ENCODE assay signal across 11 cellular contexts in the genomic region with DNA sequence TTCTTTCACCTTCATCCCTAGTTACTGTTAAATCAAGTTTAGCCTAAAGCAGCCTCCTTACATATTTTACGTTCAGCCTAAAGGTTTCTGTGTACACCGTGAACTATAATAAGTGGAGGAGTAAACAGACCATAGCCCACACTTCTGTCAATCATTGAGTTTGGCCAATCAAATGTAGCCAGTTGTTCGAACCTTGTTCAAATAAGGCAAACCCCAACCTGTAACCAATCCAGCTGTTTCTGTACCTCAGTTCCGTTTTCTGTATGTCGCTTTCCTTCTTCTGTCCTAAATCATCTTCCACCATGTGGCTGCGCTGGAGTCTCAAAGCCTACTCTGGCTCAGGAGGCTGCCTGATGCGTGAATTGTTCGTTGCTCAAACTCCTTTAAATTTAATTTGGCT. TPM values are rescaled to one million over a fixed set of nuclear protein-coding genes. Genes with fewer than 3 reads are reported as not detected.
DNase-seq lines count a peak whose midpoint lies in the region; ATAC-seq, FAIRE-seq and TF ChIP-seq lines count a peak whose summit lies in the region.
"Had no signal": no experiment of that assay in that cellular context is flagged by ENCODE, and none has a peak within 500 bp of the region (broad histone marks: within the 10 kb centered on the region; RNA-seq: fewer than 3 reads in every experiment).

No MANE protein-coding gene starts in this region.

- DNase-seq in HepG2 (ENCODE audit: low spot score), result no peak
- no peak for DNase-seq in right lobe of liver
- no peak for DNase-seq in activated B cell treated with CpG ODN at 0.5 μM for 24 hours
- DNase-seq in kidney, result no peak
- DNase-seq in NCI-H524 treated with DMSO at 0.1 percent for 48 hours (lab: John Stamatoyannopoulos, UW), result no peak
- DNase-seq in stimulated activated CD4-positive, alpha-beta T cell treated with anti-CD3 and anti-CD28 coated beads, Interleukin-4, amount 100 ng/mL, for 1 hour, result no peak
- no peak for DNase-seq in trophoblast cell
- DNase-seq: Calu3, MG63 had no signal

- FAIRE-seq in HepG2 (lab: Jason Lieb, UNC), result no peak
- no peak for FAIRE-seq in kidney (lab: Jason Lieb, UNC)

- H3K23ac ChIP-seq in trophoblast cell (ENCODE audit: low read length), result no peak overlapping the region

- H2AK5ac ChIP-seq in trophoblast cell (ENCODE audit: low read length), result no peak overlapping the region

- peaks cover 8% of the 10 kb centered on the region for H4K20me1 ChIP-seq in HepG2 (ENCODE audit: insufficient read depth, low read length)

- H3K27me3 Mint-ChIP-seq in activated B cell treated with CpG ODN at 0.5 μM for 24 hours, result no peaks in the 10 kb centered on the region

- no peak overlapping the region for H2BK120ac ChIP-seq in trophoblast cell (ENCODE audit: insufficient read depth, low read length, poor library complexity)

- H3K14ac ChIP-seq in trophoblast cell (ENCODE audit: low read length), result no peak overlapping the region

- H3K9ac ChIP-seq in HepG2 (ENCODE audit: insufficient read depth, low read depth, low read length) (peak overlapping the region; percentile 94; the same call in 1 of the 2 replicates), kidney (ENCODE audit: low read length in 2 of 2) (peak overlapping the region in 1 of 2 donors; percentile 92), trophoblast cell (ENCODE audit: low read length) (no peak overlapping the region)

- no TSS peak for BruUV-seq in HepG2 (replicated peaks; lab: Mats Ljungman, UMichigan)

- H3K27ac Mint-ChIP-seq in activated B cell treated with CpG ODN at 0.5 μM for 24 hours, result no peak overlapping the region

- TF ChIP-seq CTCF in HepG2 (CRISPR knock-in tag; IDR thresholded peaks at IDR 0.05) (no peak), right lobe of liver (IDR thresholded peaks at IDR 0.05) (no peak), activated B cell treated with CpG ODN at 0.5 μM for 24 hours (IDR thresholded peaks at IDR 0.05) (no peak), kidney (IDR thresholded peaks at IDR 0.05; ENCODE audit: borderline replicate concordance, extremely low read depth, insufficient read depth) (no peak)

- no peak overlapping the region for H2AFZ ChIP-seq in HepG2 (ENCODE audit: low read length)
- no peak overlapping the region for H2AFZ ChIP-seq in trophoblast cell (ENCODE audit: insufficient read depth, low read length, poor library complexity)

- no peaks in the 10 kb centered on the region for H3K9me3 Mint-ChIP-seq in activated B cell treated with CpG ODN at 0.5 μM for 24 hours

- 0 out of 6 replicates have a peak overlapping the region, but pooled peaks of 1 of the 3 experiments have one; percentile 98 for H3K4me3 ChIP-seq in HepG2 (replicated peaks in 1 of 3; ENCODE audit: insufficient read depth in 1 of 3, low read depth in 2 of 3, low read length in 3 of 3)
- no peak overlapping the region for H3K4me3 ChIP-seq in right lobe of liver
- peak overlapping the region; percentile 79 to 98 for H3K4me3 ChIP-seq in kidney (ENCODE audit: low read length in 2 of 2)
- H3K4me3 ChIP-seq in trophoblast cell (ENCODE audit: low read depth, low read length), result no peak overlapping the region

- no peak overlapping the region for H4K91ac ChIP-seq in trophoblast cell (ENCODE audit: low read depth, low read length)

- H4K12ac ChIP-seq in trophoblast cell (ENCODE audit: low read depth, low read length), result no peak overlapping the region

- H2BK5ac ChIP-seq in trophoblast cell (ENCODE audit: low read depth, low read length, poor library complexity), result no peak overlapping the region

- H2BK12ac ChIP-seq in trophoblast cell (ENCODE audit: low read length), result no peak overlapping the region

- H3K4me1 ChIP-seq in HepG2 (ENCODE audit: insufficient read depth, low read length) (peaks cover 28% of the 10 kb centered on the region), right lobe of liver (peaks cover 0 to 19% (median 3%) of the 10 kb centered on the region in 4 donors), kidney (ENCODE audit: control insufficient read depth in 1 of 2, insufficient read depth in 1 of 2, low read depth in 1 of 2, low read length in 2 of 2) (peaks cover 4 to 7% of the 10 kb centered on the region in 2 donors), trophoblast cell (ENCODE audit: control insufficient read depth in 1 of 2, insufficient read depth in 2 of 2, low read length in 2 of 2) (peaks cover 0 to 2% of the 10 kb centered on the region in 2 experiments)

- TF ChIP-seq RAD21 in HepG2 (CRISPR knock-in tag; IDR thresholded peaks at IDR 0.05), result no peak

- CTCF ChIA-PET in HepG2 (lab: Yijun Ruan, JAX; ENCODE audit: low intra/inter-chr PET ratio, low total read pairs) (no interaction called here), activated B cell treated with CpG ODN at 0.5 μM for 24 hours (lab: Charles Lee) (no interaction called here)

- no peak for ATAC-seq in HepG2
- no peak for ATAC-seq in right lobe of liver
- no peak for ATAC-seq in activated B cell treated with CpG ODN at 0.5 μM for 24 hours (ENCODE audit: low read depth)
- no peak for ATAC-seq in GM19328 (IDR thresholded peaks at IDR 0.05; ENCODE audit: unreplicated experiment)
- ATAC-seq: sciatic nerve had no signal

- H3K36me3 Mint-ChIP-seq in activated B cell treated with CpG ODN at 0.5 μM for 24 hours (ENCODE audit: low read depth), result peaks cover 4% of the 10 kb centered on the region

- TF ChIP-seq POLR2A in HepG2 (IDR thresholded peaks at IDR 0.05; ENCODE audit: insufficient read depth in 1 of 2, low read depth in 2 of 2, low read length in 2 of 2) (no peak), right lobe of liver (IDR thresholded peaks at IDR 0.05) (no peak)

- H3K27ac ChIP-seq in HepG2 (ENCODE audit: extremely low read length, insufficient read depth, low read length), result no peak overlapping the region
- no peak overlapping the region for H3K27ac ChIP-seq in right lobe of liver
- H3K27ac ChIP-seq in kidney (ENCODE audit: low read depth in 2 of 2, low read length in 2 of 2), result no peak overlapping the region
- H3K27ac ChIP-seq in trophoblast cell (ENCODE audit: low read depth, low read length), result no peak overlapping the region

- H3K79me1 ChIP-seq in trophoblast cell (ENCODE audit: low read length), result peaks cover 15% of the 10 kb centered on the region

- H3K79me2 ChIP-seq in HepG2 (ENCODE audit: insufficient read depth, low read length), result peaks cover 29% of the 10 kb centered on the region
- peaks cover 8% of the 10 kb centered on the region for H3K79me2 ChIP-seq in trophoblast cell (ENCODE audit: control insufficient read depth, insufficient read depth, low read length, poor library complexity)

- H3K36me3 ChIP-seq in HepG2 (replicated peaks in 1 of 2; ENCODE audit: control insufficient read depth in 1 of 2, insufficient read depth in 2 of 2, low read length in 2 of 2) (no peaks in the 10 kb centered on the region), right lobe of liver (no peaks in the 10 kb centered on the region), kidney (ENCODE audit: control insufficient read depth in 1 of 2, insufficient read depth in 2 of 2, low read length in 2 of 2) (no peaks in the 10 kb centered on the region), trophoblast cell (ENCODE audit: control insufficient read depth in 1 of 2, insufficient read depth in 2 of 2, low read length in 2 of 2) (no peaks in the 10 kb centered on the region)
- H3K36me3 ChIP-seq: MG63 had no signal

- H3K4me3 Mint-ChIP-seq in activated B cell treated with CpG ODN at 0.5 μM for 24 hours, result peak overlapping the region; percentile 95

- H3K4me1 Mint-ChIP-seq in activated B cell treated with CpG ODN at 0.5 μM for 24 hours, result peaks cover 25% of the 10 kb centered on the region

- H3K18ac ChIP-seq in trophoblast cell (ENCODE audit: low read length), result no peak overlapping the region

- no peak for TF ChIP-seq EP300 in HepG2 (IDR thresholded peaks at IDR 0.05; ENCODE audit: low read depth in 2 of 2, low read length in 2 of 2)
- TF ChIP-seq EP300 in HepG2 (CRISPR knock-in tag; IDR thresholded peaks at IDR 0.05; ENCODE audit: borderline replicate concordance), result no peak

- WGBS in HepG2 (ENCODE audit: low lambda C conversion rate), result 80% methylated on average over 8 of the region's 8 CpGs
- 87% methylated on average over 6 of the region's 8 CpGs for WGBS in right lobe of liver (ENCODE audit: insufficient coverage, low coverage, low lambda C conversion rate, missing lambda C conversion rate)
- no CpG with 5 or more reads among the region's 8 CpGs for whole genome bisulfite sequencing in trophoblast cell (ENCODE audit: extremely low coverage, insufficient coverage, insufficient read length)

- in situ Hi-C loops in HepG2 (cut with HindIII; ENCODE audit: extremely low pct_ligation_motif_present, low pct_unique_long_range_greater_than_20kb), result loop anchor here (25.0 kb wide), 1 partner anchor 1496 kb away; no protein-coding TSS in a partner anchor

- intact Hi-C loops in HepG2 (cut with micrococcal nuclease; ENCODE audit: unreplicated experiment) (loop anchor here (5.0 kb wide), 1 partner anchor 1384 kb away; no protein-coding TSS in a partner anchor), right lobe of liver (cut with DNase I) (no loop called here), activated B cell treated with CpG ODN at 0.5 μM for 24 hours (cut with micrococcal nuclease) (loop anchor here (10.0 kb wide), 1 partner anchor 1388 kb away; a partner anchor contains a TSS), kidney (cut with DNase I) (no loop called here)

- no peaks in the 10 kb centered on the region; a peak in 2 of 5 replicates for H3K27me3 ChIP-seq in HepG2 (ENCODE audit: control insufficient read depth in 1 of 2, insufficient read depth in 2 of 2, low read length in 2 of 2)
- no peaks in the 10 kb centered on the region for H3K27me3 ChIP-seq in right lobe of liver
- H3K27me3 ChIP-seq in trophoblast cell (ENCODE audit: insufficient read depth, low read length), result no peaks in the 10 kb centered on the region
- H3K27me3 ChIP-seq: MG63 had no signal

- H3K9me3 ChIP-seq in HepG2 (ENCODE audit: low read length) (no peaks in the 10 kb centered on the region), right lobe of liver (no peaks in the 10 kb centered on the region), kidney (ENCODE audit: control insufficient read depth in 1 of 2, low read length in 2 of 2) (no peaks in the 10 kb centered on the region), trophoblast cell (ENCODE audit: insufficient read depth, low read depth, low read length) (no peaks in the 10 kb centered on the region)
- H3K9me3 ChIP-seq: MG63 had no signal

- H3K4ac ChIP-seq in trophoblast cell (ENCODE audit: low read depth, low read length), result no peak overlapping the region

- POLR2A ChIA-PET in HepG2 (lab: Yijun Ruan, JAX) (interaction anchor here (3.2 kb wide), 1 partner anchor 80 kb away, joined by 84 read pairs; a partner anchor contains a TSS), activated B cell treated with CpG ODN at 0.5 μM for 24 hours (lab: Charles Lee) (interaction anchor here (2.5 to 2.9 kb wide), 2 partner anchors 81 to 148 kb away, joined by 28 to 75 read pairs; a partner anchor contains a TSS)

- H4K8ac ChIP-seq in trophoblast cell (ENCODE audit: low read depth, low read length), result no peak overlapping the region

- H3K4me2 ChIP-seq in HepG2 (ENCODE audit: low read depth, low read length) (peak overlapping the region; percentile 87), trophoblast cell (ENCODE audit: low read length) (no peak overlapping the region)

RNA-seq across cellular contexts. Expression of a gene that starts 1.8 kb away (rescaled TPM):
- total RNA-seq in HepG2 (2016; rRNA removed; fragmentation: Illumina TruSeq; extraction: Trizol) (7.1 and 11.4 TPM in 2 replicates), right lobe of liver (1 to 10 TPM; 2.2 to 3.2 (median 3.0) TPM), activated B cell treated with CpG ODN at 0.5 μM for 24 hours (5.8 and 6.1 TPM in 2 replicates), kidney (8.2 TPM)
- 2.8 and 3.1 TPM in 2 replicates for total RNA-seq in HepG2 (2016; cell fraction: cytosol; rRNA removed; fragmentation: Illumina TruSeq; extraction: Trizol; ENCODE audit: low read depth)
- 7.3 and 10.8 TPM in 2 replicates for total RNA-seq in HepG2 (2016; cell fraction: insoluble cytoplasmic fraction; rRNA removed; fragmentation: Illumina TruSeq; extraction: Trizol)
- total RNA-seq in HepG2 (2016; cell fraction: membrane; rRNA removed; fragmentation: Illumina TruSeq; extraction: Trizol), result 6.1 and 7.4 TPM in 2 replicates
- total RNA-seq in HepG2 (2016; cell fraction: nucleus; rRNA removed; fragmentation: Illumina TruSeq; extraction: Trizol), result 12.8 and 13.1 TPM in 2 replicates
- polyA plus RNA-seq in HepG2 (2011; rRNA removed) (2.8 and 3.2 TPM in 2 replicates), kidney (ENCODE audit: insufficient read depth, low read depth, low replicate concordance) (2.5 TPM)
- polyA plus RNA-seq in HepG2 (2011; cell fraction: cytosol; rRNA removed), result 0.99 and 2.0 TPM in 2 replicates
- 2.2 and 2.9 TPM in 2 replicates for polyA plus RNA-seq in HepG2 (2011; cell fraction: nucleus; rRNA removed)
- polyA plus RNA-seq in HepG2 (2012), result 5.9 and 6.1 TPM in 2 replicates
- 0.18 and 0.25 TPM in 2 replicates for polyA plus RNA-seq in HepG2 (2016; cell fraction: cytosol; fragmentation: Illumina TruSeq; extraction: Trizol; ENCODE audit: low read depth)
- 8.4 and 9.0 TPM in 2 replicates for polyA plus RNA-seq in HepG2 (2016; cell fraction: insoluble cytoplasmic fraction; fragmentation: Illumina TruSeq; extraction: Trizol; ENCODE audit: low read depth)
- polyA plus RNA-seq in HepG2 (2016; cell fraction: membrane; fragmentation: Illumina TruSeq; extraction: Trizol; ENCODE audit: low read depth), result 1.0 and 1.1 TPM in 2 replicates
- polyA plus RNA-seq in HepG2 (2016; cell fraction: nucleus; fragmentation: Illumina TruSeq; extraction: Trizol; ENCODE audit: insufficient read depth, low read depth), result 8.4 and 9.2 TPM in 2 replicates
- 3.9 and 4.3 TPM in 2 replicates for polyA minus RNA-seq in HepG2 (2011; rRNA and poly(A)+ RNA removed; ENCODE audit: low replicate concordance)
- 4.1 and 5.3 TPM in 2 replicates for polyA minus RNA-seq in HepG2 (2011; cell fraction: cytosol; rRNA and poly(A)+ RNA removed)
- polyA minus RNA-seq in HepG2 (2011; cell fraction: nucleus; rRNA and poly(A)+ RNA removed), result 34.2 and 35.8 TPM in 2 replicates
- polyA plus RNA-seq in trophoblast cell (2013), result 6.3 and 6.6 TPM in 2 replicates

Comparison
In these comparisons a context has a peak if more than half of its experiments do, and no peak if none do; other contexts are left out.
1. intact Hi-C loops: an anchor here in HepG2 (5.0 kb wide) and activated B cell treated with CpG ODN at 0.5 μM for 24 hours (10.0 kb wide); none called in right lobe of liver and kidney.
2. H3K4me3 ChIP-seq: peak in kidney (2 of 2); none in right lobe of liver (0 of 3) and trophoblast cell (single experiment).